ENCODE assay signal across 1 cellular context in the genomic region with DNA sequence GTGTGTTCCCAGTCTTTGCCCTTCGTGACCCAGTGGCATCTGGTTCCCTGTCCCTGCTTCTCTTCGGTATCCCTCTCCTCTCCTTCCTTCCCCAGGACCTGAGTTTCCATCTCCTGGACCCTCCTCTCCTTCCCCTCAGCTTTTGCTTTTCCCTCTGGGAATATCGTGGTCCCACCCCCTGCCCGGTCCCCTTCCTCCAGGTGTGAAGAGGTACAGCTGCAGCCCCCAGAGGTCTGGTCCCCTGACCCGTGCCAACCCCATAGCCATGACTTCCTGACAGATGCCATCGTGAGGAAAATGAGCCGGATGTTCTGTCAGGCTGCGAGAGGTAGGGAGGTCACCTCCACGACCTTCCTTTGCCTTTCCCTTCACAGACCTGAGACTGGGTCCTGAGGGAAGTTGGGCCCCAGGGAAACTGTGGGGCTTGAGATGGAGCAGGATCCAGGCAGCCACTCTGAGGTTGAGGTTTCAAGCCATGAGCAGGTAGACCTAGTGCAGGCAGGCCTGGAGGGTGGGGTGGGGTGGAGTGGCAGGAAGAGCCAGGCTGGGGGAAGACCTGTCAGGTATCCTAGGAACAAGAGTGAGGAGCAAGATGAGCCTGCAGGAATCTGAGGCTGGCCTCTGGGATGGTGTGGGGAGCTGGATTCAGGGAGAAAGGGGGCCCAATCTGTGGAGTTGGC.
TF ChIP-seq lines count a peak whose summit lies in the region.

No MANE protein-coding gene starts in this region.

TF ChIP-seq in SK-N-SH, 30 proteins besides CTCF, POLR2A, EP300 and RAD21 (continued from another document):
- no peak for TF ChIP-seq EZH2phosphoT487 (IDR thresholded peaks at IDR 0.05; ENCODE audit: borderline replicate concordance, low read depth)
- TF ChIP-seq YY1 (IDR thresholded peaks at IDR 0.05; ENCODE audit: low read depth): no peak
- TF ChIP-seq, protein P1, sequence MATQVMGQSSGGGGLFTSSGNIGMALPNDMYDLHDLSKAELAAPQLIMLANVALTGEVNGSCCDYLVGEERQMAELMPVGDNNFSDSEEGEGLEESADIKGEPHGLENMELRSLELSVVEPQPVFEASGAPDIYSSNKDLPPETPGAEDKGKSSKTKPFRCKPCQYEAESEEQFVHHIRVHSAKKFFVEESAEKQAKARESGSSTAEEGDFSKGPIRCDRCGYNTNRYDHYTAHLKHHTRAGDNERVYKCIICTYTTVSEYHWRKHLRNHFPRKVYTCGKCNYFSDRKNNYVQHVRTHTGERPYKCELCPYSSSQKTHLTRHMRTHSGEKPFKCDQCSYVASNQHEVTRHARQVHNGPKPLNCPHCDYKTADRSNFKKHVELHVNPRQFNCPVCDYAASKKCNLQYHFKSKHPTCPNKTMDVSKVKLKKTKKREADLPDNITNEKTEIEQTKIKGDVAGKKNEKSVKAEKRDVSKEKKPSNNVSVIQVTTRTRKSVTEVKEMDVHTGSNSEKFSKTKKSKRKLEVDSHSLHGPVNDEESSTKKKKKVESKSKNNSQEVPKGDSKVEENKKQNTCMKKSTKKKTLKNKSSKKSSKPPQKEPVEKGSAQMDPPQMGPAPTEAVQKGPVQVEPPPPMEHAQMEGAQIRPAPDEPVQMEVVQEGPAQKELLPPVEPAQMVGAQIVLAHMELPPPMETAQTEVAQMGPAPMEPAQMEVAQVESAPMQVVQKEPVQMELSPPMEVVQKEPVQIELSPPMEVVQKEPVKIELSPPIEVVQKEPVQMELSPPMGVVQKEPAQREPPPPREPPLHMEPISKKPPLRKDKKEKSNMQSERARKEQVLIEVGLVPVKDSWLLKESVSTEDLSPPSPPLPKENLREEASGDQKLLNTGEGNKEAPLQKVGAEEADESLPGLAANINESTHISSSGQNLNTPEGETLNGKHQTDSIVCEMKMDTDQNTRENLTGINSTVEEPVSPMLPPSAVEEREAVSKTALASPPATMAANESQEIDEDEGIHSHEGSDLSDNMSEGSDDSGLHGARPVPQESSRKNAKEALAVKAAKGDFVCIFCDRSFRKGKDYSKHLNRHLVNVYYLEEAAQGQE (IDR thresholded peaks at IDR 0.05; ENCODE audit: low read depth, low read length): no peak
- TF ChIP-seq NFIC (IDR thresholded peaks at IDR 0.05; ENCODE audit: borderline replicate concordance): no peak
- no peak for TF ChIP-seq RXRA (IDR thresholded peaks at IDR 0.05; ENCODE audit: borderline replicate concordance, low read depth)
- TF ChIP-seq SMC3 (IDR thresholded peaks at IDR 0.05; ENCODE audit: low read depth, low read length): no peak
